8 cellular contexts compared by ENCODE assay signal in genomic region chr2:86623549-86624547, GRCh38. TPM values are rescaled to one million over a fixed set of nuclear protein-coding genes. Genes with fewer than 3 reads are reported as not detected.
DNase-seq lines count a peak whose midpoint lies in the region; ATAC-seq, FAIRE-seq and TF ChIP-seq lines count a peak whose summit lies in the region.

TSS of gene RNF103 (minus strand) at chr2:86623865. CDS start at chr2:86622886, 979 bp downstream.

- intact Hi-C loops in T-helper 2 cell treated with Interferon-gamma antibody and Interleukin-4, amounts not matched to agents 100 ng/mL and 5 ng/mL, for 36 hours (cut with micrococcal nuclease): loop anchor here (1.0 to 5.0 kb wide), 4 partner anchors 61 to 429 kb away; partner anchors contain the start of genes CHMP3 and IMMT

- H3K36me3 ChIP-seq in right atrium auricular region: peaks cover 10% of the 10 kb centered on the region

- H3K27ac ChIP-seq in right atrium auricular region: peak within 1 kb of the TSS; percentile 97 to 98

- DNase-seq in NCI-H1694 treated with DMSO at 0.1 percent for 48 hours (lab: John Stamatoyannopoulos, UW) (peak; percentile 78), anterior cingulate cortex (lab: John Stamatoyannopoulos, UW) (peak; percentile 52 to 98 (median 94)), right atrium auricular region (ENCODE audit: low spot score) (peak; percentile 96), pulmonary artery endothelial cell (ENCODE audit: low read depth, low spot score) (peak; percentile 63), urothelium cell line (ENCODE audit: low spot score) (peak; percentile 95)

- FAIRE-seq in urothelium cell line (lab: Jason Lieb, UNC): peak; percentile 50

- H3K4me3 ChIP-seq in right atrium auricular region: peak within 1 kb of the TSS; percentile 86 to 87

- peak; percentile 75 for ATAC-seq in HG02870 (IDR thresholded peaks at IDR 0.05; ENCODE audit: unreplicated experiment)

- no peak for TF ChIP-seq CTCF in right atrium auricular region (IDR thresholded peaks at IDR 0.05)

- peak; percentile 93 for TF ChIP-seq POLR2A in GM15510 (IDR thresholded peaks at IDR 0.05; ENCODE audit: borderline replicate concordance, extremely low read depth, insufficient read length)

- H3K27me3 ChIP-seq in right atrium auricular region: no peaks in the 10 kb centered on the region

- peaks cover 0 to 26% of the 10 kb centered on the region in 2 donors for H3K4me1 ChIP-seq in right atrium auricular region

- H3K9me3 ChIP-seq in right atrium auricular region: no peaks in the 10 kb centered on the region

RNA-seq across cellular contexts. Expression of gene RNF103, which starts in this region (rescaled TPM):
- 13.2 and 13.7 TPM in 2 replicates for total RNA-seq in T-helper 2 cell treated with Interferon-gamma antibody and Interleukin-4, amounts not matched to agents 100 ng/mL and 5 ng/mL, for 36 hours
- total RNA-seq in right atrium auricular region: 10 to 100 TPM; 45.3 to 61.6 TPM
- 18.7 and 19.6 TPM in 2 replicates for total RNA-seq in pulmonary artery endothelial cell

Comparison
In these comparisons a context has a peak if more than half of its experiments do, and no peak if none do; other contexts are left out.
1. Peak in every context shown above with its lines: DNase-seq, ATAC-seq, H3K4me3 ChIP-seq and H3K27ac ChIP-seq.